ENCODE assay signal across 9 cellular contexts in the genomic region with DNA sequence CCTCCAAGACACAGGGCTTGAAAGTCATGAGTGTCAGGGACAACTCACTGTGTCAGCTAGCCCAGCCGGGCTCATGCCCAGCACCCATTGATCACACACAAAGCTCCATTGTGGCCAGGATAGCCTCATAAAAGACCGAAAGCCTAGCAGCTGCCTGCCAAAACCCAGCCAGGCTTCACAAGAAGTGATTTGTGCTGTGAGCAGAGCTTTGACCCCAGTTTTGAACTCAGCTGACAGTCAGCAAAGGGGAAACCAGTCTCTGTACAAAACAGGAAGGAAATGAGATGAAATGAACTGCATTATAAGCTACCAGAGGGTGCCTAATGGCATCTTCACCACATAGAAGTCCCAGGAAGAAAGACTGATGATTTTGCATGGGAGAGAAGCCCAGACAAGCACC. TPM values are rescaled to one million over a fixed set of nuclear protein-coding genes. Genes with fewer than 3 reads are reported as not detected.
DNase-seq lines count a peak whose midpoint lies in the region; ATAC-seq and TF ChIP-seq lines count a peak whose summit lies in the region.
"Had no signal": no experiment of that assay in that cellular context is flagged by ENCODE, and none has a peak within 500 bp of the region (broad histone marks: within the 10 kb centered on the region; RNA-seq: fewer than 3 reads in every experiment).

No MANE protein-coding gene starts in this region.

- intact Hi-C loops in heart right ventricle (cut with DNase I), result no loop called here

- no peaks in the 10 kb centered on the region for H3F3A ChIP-seq in smooth muscle cell (ENCODE audit: low read depth)

- H3K4me2 ChIP-seq in smooth muscle cell, result no peak overlapping the region

- H3K4me3 ChIP-seq in RWPE2 (ENCODE audit: severe bottlenecking) (no peak overlapping the region), heart right ventricle (no peak overlapping the region), smooth muscle cell (no peak overlapping the region), H7 (ENCODE audit: insufficient read depth, low read depth, low read length) (no peak overlapping the region)

- no peak overlapping the region for H3K9ac ChIP-seq in smooth muscle cell (ENCODE audit: low read depth)
- H3K9ac ChIP-seq: parathyroid adenoma had no signal

- H3K9me3 ChIP-seq in RWPE2 (ENCODE audit: severe bottlenecking), result no peaks in the 10 kb centered on the region
- H3K9me3 ChIP-seq in heart right ventricle, result no peaks in the 10 kb centered on the region
- no peaks in the 10 kb centered on the region for H3K9me3 ChIP-seq in smooth muscle cell (replicated peaks; ENCODE audit: low read depth)

- H2AFZ ChIP-seq in smooth muscle cell (ENCODE audit: low read depth), result peak overlapping the region; percentile 75
- H2AFZ ChIP-seq: parathyroid adenoma had no signal

- TF ChIP-seq CTCF in RWPE2 (IDR thresholded peaks at IDR 0.05; ENCODE audit: poor library complexity, severe bottlenecking) (no peak), heart right ventricle (IDR thresholded peaks at IDR 0.05) (no peak), smooth muscle cell (IDR thresholded peaks at IDR 0.05; ENCODE audit: borderline replicate concordance, insufficient read depth, poor library complexity, severe bottlenecking) (no peak)

- ATAC-seq in HG02943 (IDR thresholded peaks at IDR 0.05; ENCODE audit: low read depth, unreplicated experiment) (peak; percentile 52), RWPE2 (ENCODE audit: low read depth) (no peak), heart right ventricle (peak in 7 of 8 donors; percentile 34 to 82 (median 61))

- H3K27ac ChIP-seq in RWPE2 (ENCODE audit: poor library complexity, severe bottlenecking), result peak overlapping the region; percentile 45
- H3K27ac ChIP-seq in heart right ventricle, result peak overlapping the region in 3 of 10 donors; percentile 31 to 83 (median 53)
- no peak overlapping the region for H3K27ac ChIP-seq in smooth muscle cell (ENCODE audit: low read depth)
- H3K27ac ChIP-seq: parathyroid adenoma had no signal

- H3K36me3 ChIP-seq in RWPE2 (ENCODE audit: low read depth), result no peaks in the 10 kb centered on the region
- no peaks in the 10 kb centered on the region for H3K36me3 ChIP-seq in heart right ventricle
- no peaks in the 10 kb centered on the region for H3K36me3 ChIP-seq in smooth muscle cell (ENCODE audit: low read depth)
- no peaks in the 10 kb centered on the region for H3K36me3 ChIP-seq in H7 (replicated peaks; ENCODE audit: control insufficient read depth, insufficient read depth, low read length)

- H4K20me1 ChIP-seq in smooth muscle cell (ENCODE audit: low read depth), result no peaks in the 10 kb centered on the region

- DNase-seq in activated CD4-positive, alpha-beta T cell treated with anti-CD3 and anti-CD28 coated beads for 48 hours, result peak; percentile 7
- DNase-seq in activated CD4-positive, alpha-beta T cell treated with anti-CD3 and anti-CD28 coated beads for 1 hour, result no peak
- DNase-seq in RWPE2 (ENCODE audit: low spot score) (no peak), heart right ventricle (no peak), smooth muscle cell (lab: John Stamatoyannopoulos, UW; ENCODE audit: unreplicated experiment) (no peak), H7 (no peak)
- no peak for DNase-seq in stimulated activated CD4-positive, alpha-beta T cell treated with anti-CD3 and anti-CD28 coated beads, Interleukin-15, amount 100 ng/mL, for 24 hours

- H3K4me1 ChIP-seq in RWPE2 (ENCODE audit: insufficient read depth, poor library complexity, severe bottlenecking), result peaks cover 15% of the 10 kb centered on the region
- peaks cover 0 to 48% (median 0%) of the 10 kb centered on the region in 9 donors for H3K4me1 ChIP-seq in heart right ventricle
- H3K4me1 ChIP-seq in smooth muscle cell (ENCODE audit: low read depth), result peaks cover 10% of the 10 kb centered on the region
- H3K4me1 ChIP-seq: parathyroid adenoma had no signal

- no peaks in the 10 kb centered on the region for H3K27me3 ChIP-seq in RWPE2 (ENCODE audit: insufficient read depth, poor library complexity, severe bottlenecking)
- H3K27me3 ChIP-seq in heart right ventricle, result peaks cover 0 to 48% (median 32%) of the 10 kb centered on the region in 7 donors
- peaks cover 40% of the 10 kb centered on the region for H3K27me3 ChIP-seq in smooth muscle cell (ENCODE audit: low read depth)
- peaks cover 39% of the 10 kb centered on the region for H3K27me3 ChIP-seq in H7 (ENCODE audit: control insufficient read depth, insufficient read depth, low read length)

- 55 to 59% methylated on average over 2 of the region's 2 CpGs for WGBS in heart right ventricle, 2 donors
- WGBS in smooth muscle cell (ENCODE audit: low lambda C conversion rate), result 26% methylated on average over 2 of the region's 2 CpGs

- H3K79me2 ChIP-seq in smooth muscle cell (ENCODE audit: low read depth), result no peaks in the 10 kb centered on the region
- H3K79me2 ChIP-seq: parathyroid adenoma had no signal

RNA-seq across cellular contexts. Expression of a gene that starts 2.9 kb away (rescaled TPM):
- total RNA-seq in heart right ventricle (1 to 10 TPM in 3 of 10 donors, under 1 TPM in 7; 0.26 to 2.8 (median 0.66) TPM), smooth muscle cell (0.18 and 0.49 TPM in 2 replicates)
- polyA plus RNA-seq in heart right ventricle (under 1 TPM; 0.17 to 0.59 TPM), smooth muscle cell (0.40 TPM in 1 of 2 replicates, not detected in the other)
- 3.2 and 5.6 TPM in 2 replicates for total RNA-seq in H7 (2014; rRNA removed; shearing (Covaris generic))
